16 cellular contexts compared by ENCODE assay signal in the genomic region with DNA sequence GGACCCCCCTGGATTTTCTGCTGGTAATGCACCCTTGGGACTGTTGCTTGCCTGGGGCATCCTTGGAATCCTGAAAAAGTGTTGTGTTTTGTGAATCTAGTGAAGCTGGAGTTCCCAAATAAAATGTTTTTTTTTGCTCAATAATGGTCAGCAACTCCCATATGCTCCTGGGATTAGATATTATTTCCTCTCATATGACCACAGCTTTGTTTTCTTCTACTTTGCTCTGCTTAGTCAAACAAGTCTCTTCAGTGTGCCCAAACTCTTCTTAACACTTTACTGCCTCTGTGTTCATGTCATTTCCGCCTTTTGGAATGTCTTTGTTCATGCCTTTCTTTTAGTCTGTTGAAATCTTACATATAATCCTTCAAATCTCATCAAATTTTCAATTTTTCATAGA.
"Had no signal": no experiment of that assay in that cellular context is flagged by ENCODE, and none has a peak within 500 bp of the region (broad histone marks: within the 10 kb centered on the region; RNA-seq: fewer than 3 reads in every experiment).

No MANE protein-coding gene starts in this region.

- H3K9me3 Mint-ChIP-seq: memory B cell, naive B cell had no signal

- DNase-seq: effector memory CD4-positive, alpha-beta T cell; gastrocnemius medialis; islet precursor cell; lower lobe of right lung; naive B cell; nucleus accumbens; pancreas; right cardiac atrium; stimulated activated CD4-positive, alpha-beta T cell treated with anti-CD3 and anti-CD28 coated beads, Interleukin-2, amount 100 ng/mL, for 48 hours; stimulated activated naive CD4-positive, alpha-beta T cell treated with Interleukin-2 at 50 U/mL for 16 hours; trophoblast cell had no signal

- H3K27ac ChIP-seq: gastrocnemius medialis, lower lobe of right lung, pancreas had no signal

- H3K36me3 ChIP-seq: gastrocnemius medialis, lower lobe of right lung, pancreas had no signal

- H3K4me3 ChIP-seq: gastrocnemius medialis, lower lobe of right lung, pancreas, smooth muscle cell had no signal

- H3K4me1 ChIP-seq: gastrocnemius medialis, lower lobe of right lung, pancreas had no signal

- H3K9me3 ChIP-seq: gastrocnemius medialis, lower lobe of right lung, pancreas had no signal

- H3K36me3 Mint-ChIP-seq: memory B cell, naive B cell had no signal

- ATAC-seq: esophagus mucosa, gastrocnemius medialis, left lobe of liver, lower lobe of right lung, pancreas, right cardiac atrium had no signal

- H3K27me3 Mint-ChIP-seq: progenitor cell of endocrine pancreas had no signal

- H3K27me3 ChIP-seq: gastrocnemius medialis, pancreas had no signal

- H3K4me1 Mint-ChIP-seq: memory B cell had no signal

- H3K27ac Mint-ChIP-seq: memory B cell, naive B cell had no signal

- H3K4me3 Mint-ChIP-seq: memory B cell, naive B cell had no signal
